16 cellular contexts compared by ENCODE assay signal in the genomic region with DNA sequence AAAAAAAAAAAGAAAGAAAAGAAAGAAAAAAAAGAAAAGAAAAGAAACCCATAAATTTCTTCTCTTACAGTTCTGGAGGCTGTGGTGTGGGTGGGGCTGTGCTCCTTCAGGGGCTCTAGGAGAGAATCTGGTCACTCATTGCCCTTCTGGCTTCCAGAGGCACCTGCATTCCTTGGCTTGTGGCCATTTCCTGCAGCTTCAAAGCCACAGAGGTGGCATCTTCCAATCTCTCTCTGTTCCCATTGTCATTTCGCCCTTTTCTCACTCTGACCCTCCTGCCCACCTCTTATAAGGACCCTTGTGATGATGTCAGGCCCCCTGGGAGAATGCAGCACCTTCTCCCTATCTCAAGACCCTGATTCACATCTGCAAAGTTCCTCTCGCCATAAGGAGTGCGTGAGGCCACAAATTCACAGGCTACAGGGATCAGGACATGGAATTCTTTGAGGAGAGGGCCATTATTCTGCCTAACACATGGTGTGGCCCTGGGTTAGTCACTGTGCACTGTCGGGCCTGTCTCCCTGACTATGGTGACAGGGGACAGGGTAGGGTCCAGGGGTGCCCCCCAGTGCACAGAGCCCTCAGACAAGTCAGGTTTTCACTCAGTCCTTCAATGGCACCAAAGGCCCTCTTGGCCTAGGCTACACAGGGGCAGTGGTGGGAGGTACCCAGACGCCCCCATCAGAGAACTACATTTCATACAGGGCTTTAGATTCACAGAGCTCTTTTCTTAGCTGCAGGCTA. TPM values are rescaled to one million over a fixed set of nuclear protein-coding genes. Genes with fewer than 3 reads are reported as not detected.
DNase-seq lines count a peak whose midpoint lies in the region; ATAC-seq and TF ChIP-seq lines count a peak whose summit lies in the region.
"Had no signal": no experiment of that assay in that cellular context is flagged by ENCODE, and none has a peak within 500 bp of the region (broad histone marks: within the 10 kb centered on the region; RNA-seq: fewer than 3 reads in every experiment).

No MANE protein-coding gene starts in this region.

- H3K4me1 ChIP-seq in left ventricle myocardium inferior = peaks cover 37% of the 10 kb centered on the region
- peaks cover 7 to 46% (median 29%) of the 10 kb centered on the region in 9 donors for H3K4me1 ChIP-seq in heart right ventricle
- H3K4me1 ChIP-seq in OCI-LY7 (ENCODE audit: insufficient read depth, low read length, poor library complexity, severe bottlenecking) = no peaks in the 10 kb centered on the region
- H3K4me1 ChIP-seq: SJSA1, uterus had no signal

- no peak overlapping the region for H3K4me2 ChIP-seq in OCI-LY7 (ENCODE audit: low read length)

- H3K9me3 ChIP-seq in left ventricle myocardium inferior (replicated peaks) = no peaks in the 10 kb centered on the region
- H3K9me3 ChIP-seq in heart right ventricle = no peaks in the 10 kb centered on the region
- no peaks in the 10 kb centered on the region for H3K9me3 ChIP-seq in OCI-LY7 (ENCODE audit: low read length)
- H3K9me3 ChIP-seq: Caco-2, SJSA1, uterus had no signal

- H3K4me1 Mint-ChIP-seq in activated CD4-positive, alpha-beta memory T cell treated with anti-CD3 and anti-CD28 coated beads, Interleukin-2, amount 10 ng/mL, durations not matched to agents 7 days and 5 days = peaks cover 48% of the 10 kb centered on the region
- peaks cover 19 to 65% (median 61%) of the 10 kb centered on the region in 4 donors for H3K4me1 Mint-ChIP-seq in naive thymus-derived CD8-positive, alpha-beta T cell

- DNase-seq in left ventricle myocardium inferior (no peak), heart right ventricle (no peak), HuH-7 (ENCODE audit: low spot score) (no peak), OCI-LY7 (ENCODE audit: low spot score) (no peak), DMS53 treated with DMSO at 0.1 percent for 48 hours (lab: John Stamatoyannopoulos, UW; ENCODE audit: unreplicated experiment) (no peak), DMS 273 treated with DMSO at 0.1 percent for 48 hours (lab: John Stamatoyannopoulos, UW) (no peak)
- no peak for DNase-seq in activated CD4-positive, alpha-beta memory T cell treated with anti-CD3 and anti-CD28 coated beads, Interleukin-2, amount 10 ng/mL, durations not matched to agents 7 days and 5 days
- no peak for DNase-seq in naive thymus-derived CD8-positive, alpha-beta T cell
- DNase-seq: activated CD4-positive, CD25-positive, alpha-beta regulatory T cell treated with anti-CD3 and anti-CD28 coated beads, Interleukin-2, amount 50 U/mL, for 72 hours; Caco-2; endodermal cell; NCI-H2171 treated with DMSO at 0.1 percent for 48 hours; NCI-H748 treated with DMSO at 0.1 percent for 48 hours; stimulated activated CD4-positive, alpha-beta T cell treated with anti-CD3 and anti-CD28 coated beads, Interleukin-2, amount 100 ng/mL, for 48 hours had no signal

- H4K20me1 ChIP-seq in OCI-LY7 (ENCODE audit: insufficient read depth, low read length) = no peaks in the 10 kb centered on the region

- no peaks in the 10 kb centered on the region for H3K79me2 ChIP-seq in OCI-LY7 (ENCODE audit: insufficient read depth, low read depth, low read length)

- H3K27ac ChIP-seq in left ventricle myocardium inferior (replicated peaks) (peak overlapping the region; percentile 48), heart right ventricle (peak overlapping the region in 3 of 10 donors; percentile 51 to 85 (median 58)), OCI-LY7 (ENCODE audit: low read depth, low read length, poor library complexity, severe bottlenecking) (no peak overlapping the region)
- H3K27ac ChIP-seq: SJSA1 had no signal

- CTCF ChIA-PET in activated CD4-positive, alpha-beta memory T cell treated with anti-CD3 and anti-CD28 coated beads, Interleukin-2, amount 10 ng/mL, durations not matched to agents 7 days and 5 days (lab: Charles Lee) = interaction anchor here (1.2 to 13.9 kb wide), 3 partner anchors 20 to 670 kb away, joined by 3 to 146 read pairs (median 3); no protein-coding TSS in a partner anchor
- CTCF ChIA-PET in OCI-LY7 (lab: Charles Lee; ENCODE audit: unreplicated experiment) = no interaction called here

- WGBS in heart right ventricle, 2 donors = 91 to 92% methylated on average over 5 of the region's 5 CpGs

- peaks cover 21% of the 10 kb centered on the region for H3K27me3 ChIP-seq in left ventricle myocardium inferior (ENCODE audit: low read depth)
- H3K27me3 ChIP-seq in heart right ventricle = peaks cover 0 to 9% (median 0%) of the 10 kb centered on the region in 7 donors
- H3K27me3 ChIP-seq: uterus had no signal

- H3K36me3 ChIP-seq in left ventricle myocardium inferior (no peaks in the 10 kb centered on the region), heart right ventricle (no peaks in the 10 kb centered on the region), OCI-LY7 (ENCODE audit: insufficient read depth, low read length) (no peaks in the 10 kb centered on the region)
- H3K36me3 ChIP-seq: SJSA1, uterus had no signal

- no TSS peak for BruUV-seq in OCI-LY7 (replicated peaks; lab: Mats Ljungman, UMichigan)

- peaks cover 3% of the 10 kb centered on the region for H3K27me3 Mint-ChIP-seq in activated CD4-positive, alpha-beta memory T cell treated with anti-CD3 and anti-CD28 coated beads, Interleukin-2, amount 10 ng/mL, durations not matched to agents 7 days and 5 days
- H3K27me3 Mint-ChIP-seq in naive thymus-derived CD8-positive, alpha-beta T cell = no peaks in the 10 kb centered on the region

- H3K4me3 ChIP-seq in left ventricle myocardium inferior (no peak overlapping the region), heart right ventricle (no peak overlapping the region), OCI-LY7 (ENCODE audit: low read depth, low read length, poor library complexity, severe bottlenecking) (no peak overlapping the region)
- H3K4me3 ChIP-seq: SJSA1, uterus had no signal

- TF ChIP-seq CTCF in left ventricle myocardium inferior (IDR thresholded peaks at IDR 0.05; ENCODE audit: borderline replicate concordance) (no peak), heart right ventricle (IDR thresholded peaks at IDR 0.05) (no peak), OCI-LY7 (conservative IDR thresholded peaks at IDR 0.05; ENCODE audit: low read length) (no peak)

- H3K27ac Mint-ChIP-seq in activated CD4-positive, alpha-beta memory T cell treated with anti-CD3 and anti-CD28 coated beads, Interleukin-2, amount 10 ng/mL, durations not matched to agents 7 days and 5 days = peak overlapping the region; percentile 71
- peak overlapping the region; percentile 68 to 93 (median 90) for H3K27ac Mint-ChIP-seq in naive thymus-derived CD8-positive, alpha-beta T cell
- H3K27ac Mint-ChIP-seq: endodermal cell had no signal

- H3K9me3 Mint-ChIP-seq in activated CD4-positive, alpha-beta memory T cell treated with anti-CD3 and anti-CD28 coated beads, Interleukin-2, amount 10 ng/mL, durations not matched to agents 7 days and 5 days = no peaks in the 10 kb centered on the region
- no peaks in the 10 kb centered on the region for H3K9me3 Mint-ChIP-seq in naive thymus-derived CD8-positive, alpha-beta T cell
- H3K9me3 Mint-ChIP-seq: endodermal cell had no signal

- POLR2A ChIA-PET in activated CD4-positive, alpha-beta memory T cell treated with anti-CD3 and anti-CD28 coated beads, Interleukin-2, amount 10 ng/mL, durations not matched to agents 7 days and 5 days (lab: Charles Lee) = interaction anchor here (0.8 to 10.6 kb wide), 3 partner anchors 9 to 482 kb away, joined by 4 to 92 read pairs (median 7); partner anchors contain the start of gene PARVG
- POLR2A ChIA-PET in naive thymus-derived CD8-positive, alpha-beta T cell (lab: Charles Lee) = interaction anchor here (0.6 to 1.1 kb wide), 7 partner anchors 11 to 162 kb away, joined by 3 to 8 read pairs (median 5); no protein-coding TSS in a partner anchor
- POLR2A ChIA-PET in OCI-LY7 (lab: Charles Lee) = no interaction called here

- H3K9me2 ChIP-seq in OCI-LY7 (ENCODE audit: insufficient read depth, low read length) = no peaks in the 10 kb centered on the region

- intact Hi-C loops in left ventricle myocardium inferior (cut with micrococcal nuclease) (no loop called here), heart right ventricle (cut with DNase I) (no loop called here), OCI-LY7 (cut with micrococcal nuclease; ENCODE audit: unreplicated experiment) (no loop called here)

- ATAC-seq in heart right ventricle = no peak
- no peak for ATAC-seq in naive thymus-derived CD8-positive, alpha-beta T cell

- no peak overlapping the region for H3K4me3 Mint-ChIP-seq in activated CD4-positive, alpha-beta memory T cell treated with anti-CD3 and anti-CD28 coated beads, Interleukin-2, amount 10 ng/mL, durations not matched to agents 7 days and 5 days
- H3K4me3 Mint-ChIP-seq in naive thymus-derived CD8-positive, alpha-beta T cell = peak overlapping the region in 7 of 10 donors; percentile 50 to 73 (median 58)
- H3K4me3 Mint-ChIP-seq: endodermal cell had no signal

- no peaks in the 10 kb centered on the region for H3K36me3 Mint-ChIP-seq in activated CD4-positive, alpha-beta memory T cell treated with anti-CD3 and anti-CD28 coated beads, Interleukin-2, amount 10 ng/mL, durations not matched to agents 7 days and 5 days (ENCODE audit: low read depth)
- H3K36me3 Mint-ChIP-seq in naive thymus-derived CD8-positive, alpha-beta T cell = no peaks in the 10 kb centered on the region

- H2AFZ ChIP-seq in OCI-LY7 (ENCODE audit: low read length) = no peak overlapping the region

RNA-seq across cellular contexts. Expression of gene PRR5, which starts 38.6 kb away (rescaled TPM):
- total RNA-seq in left ventricle myocardium inferior = 2.9 TPM
- 1 to 10 TPM in 9 of 10 donors, under 1 TPM in 1; 0.96 to 4.8 (median 2.9) TPM for total RNA-seq in heart right ventricle
- polyA plus RNA-seq in heart right ventricle = 1 to 10 TPM; 2.8 to 3.4 TPM
- 10 to 100 TPM; 22.1 to 22.6 TPM for total RNA-seq in activated CD4-positive, alpha-beta memory T cell treated with anti-CD3 and anti-CD28 coated beads, Interleukin-2, amount 10 ng/mL, durations not matched to agents 7 days and 5 days
- total RNA-seq in naive thymus-derived CD8-positive, alpha-beta T cell = 10 to 100 TPM; 85.3 to 86.3 TPM
- polyA plus RNA-seq in naive thymus-derived CD8-positive, alpha-beta T cell = 100 to 1,000 TPM in 1 of 3 donors, 10 to 100 TPM in 2; 75.2 to 107 (median 83.3) TPM
- 0.19 and 0.44 TPM in 2 replicates for total RNA-seq in OCI-LY7 (2014; rRNA removed; shearing (Covaris generic))
- total RNA-seq in OCI-LY7 (2022) = 1.5 and 1.8 TPM in 2 replicates
